8 cellular contexts compared by ENCODE assay signal in genomic region chr12:110582286-110583136, GRCh38. TPM values are rescaled to one million over a fixed set of nuclear protein-coding genes. Genes with fewer than 3 reads are reported as not detected.
DNase-seq lines count a peak whose midpoint lies in the region; ATAC-seq and TF ChIP-seq lines count a peak whose summit lies in the region.

No MANE protein-coding gene starts in this region.

- H3K4me3 ChIP-seq in NT2/D1 (ENCODE audit: insufficient read length, low read depth) (peak overlapping the region; percentile 92), fibroblast of lung (replicated peaks in 1 of 4; ENCODE audit: control extremely low read depth in 1 of 4, insufficient read depth in 1 of 4, low read depth in 3 of 4, low read length in 4 of 4) (peak overlapping the region; percentile 68 to 95 (median 78))

- peak; percentile 42 for ATAC-seq in HG02840 (IDR thresholded peaks at IDR 0.05; ENCODE audit: low FRiP score, unreplicated experiment)
- ATAC-seq in activated T-cell treated with anti-CD3 and anti-CD28 coated beads, Interleukin-2, amount 50 U/mL, for 72 hours (replicated peaks in 1 of 2): peak; percentile 21 to 22

- H3K4me1 Mint-ChIP-seq in activated T-cell treated with anti-CD3 and anti-CD28 coated beads, Interleukin-2, amount 50 U/mL, for 72 hours (ENCODE audit: low read depth): peaks cover 76% of the 10 kb centered on the region
- peaks cover 44% of the 10 kb centered on the region for H3K4me1 Mint-ChIP-seq in nephron

- H3K36me3 ChIP-seq in NT2/D1 (ENCODE audit: insufficient read depth, insufficient read length, low read length): no peaks in the 10 kb centered on the region
- no peaks in the 10 kb centered on the region for H3K36me3 ChIP-seq in fibroblast of lung (ENCODE audit: control insufficient read depth, insufficient read depth, low read length)

- H3K27me3 ChIP-seq in NT2/D1 (ENCODE audit: insufficient read depth, insufficient read length) (peaks cover 11% of the 10 kb centered on the region), fibroblast of lung (ENCODE audit: control insufficient read depth, insufficient read depth, low read length) (no peaks in the 10 kb centered on the region)

- H3K27me3 Mint-ChIP-seq in activated T-cell treated with anti-CD3 and anti-CD28 coated beads, Interleukin-2, amount 50 U/mL, for 72 hours (ENCODE audit: low read depth): no peaks in the 10 kb centered on the region
- no peaks in the 10 kb centered on the region for H3K27me3 Mint-ChIP-seq in nephron (ENCODE audit: low read depth)

- H3K36me3 Mint-ChIP-seq in activated T-cell treated with anti-CD3 and anti-CD28 coated beads, Interleukin-2, amount 50 U/mL, for 72 hours (ENCODE audit: insufficient read depth in 2 of 2): peaks cover 5 to 6% of the 10 kb centered on the region in 2 donors
- H3K36me3 Mint-ChIP-seq in nephron (ENCODE audit: low read depth): peaks cover 5% of the 10 kb centered on the region

- TF ChIP-seq CTCF in fibroblast of lung (conservative IDR thresholded peaks at IDR 0.05 in 1 of 2, IDR thresholded peaks at IDR 0.05 in 1 of 2; ENCODE audit: low read depth in 1 of 2, low read length in 2 of 2) (no peak), nephron (IDR thresholded peaks at IDR 0.05; ENCODE audit: unreplicated experiment in 3 of 3) (no peak)

- peak overlapping the region; percentile 81 for H3K27ac ChIP-seq in fibroblast of lung (ENCODE audit: insufficient read depth, low read length)

- H3K27ac Mint-ChIP-seq in activated T-cell treated with anti-CD3 and anti-CD28 coated beads, Interleukin-2, amount 50 U/mL, for 72 hours: peak overlapping the region; percentile 91
- H3K27ac Mint-ChIP-seq in nephron: peak overlapping the region; percentile 45 to 87 (median 72)

- DNase-seq in NOMO-1 (lab: John Stamatoyannopoulos, UW; ENCODE audit: unreplicated experiment in 2 of 2) (peak; percentile 24 to 38), NOMO-1 treated with dmso at 0.1 percent for 144 hours (lab: John Stamatoyannopoulos, UW; ENCODE audit: unreplicated experiment) (no peak), NT2/D1 (ENCODE audit: low read depth, low spot score) (no peak), fibroblast of lung (ENCODE audit: low read depth in 2 of 2) (peak; percentile 22 to 52)
- peak; percentile 82 to 83 for DNase-seq in activated T-cell treated with anti-CD3 and anti-CD28 coated beads, Interleukin-2, amount 50 U/mL, for 72 hours
- DNase-seq in stimulated activated naive CD4-positive, alpha-beta T cell (lab: John Stamatoyannopoulos, UW): peak; percentile 68 to 86 (median 82)

- H3K9me3 Mint-ChIP-seq in activated T-cell treated with anti-CD3 and anti-CD28 coated beads, Interleukin-2, amount 50 U/mL, for 72 hours: no peaks in the 10 kb centered on the region
- no peaks in the 10 kb centered on the region for H3K9me3 Mint-ChIP-seq in nephron

- peak overlapping the region; percentile 79 to 96 for H3K4me3 Mint-ChIP-seq in activated T-cell treated with anti-CD3 and anti-CD28 coated beads, Interleukin-2, amount 50 U/mL, for 72 hours
- H3K4me3 Mint-ChIP-seq in nephron: peak overlapping the region; percentile 88 to 94 (median 92)

- peak overlapping the region; percentile 94 for H3K9ac ChIP-seq in NT2/D1 (ENCODE audit: insufficient read length, low read depth)
- H3K9ac ChIP-seq in fibroblast of lung (ENCODE audit: insufficient read depth, low read length): peak overlapping the region; percentile 85

- H3K4me1 ChIP-seq in NT2/D1 (ENCODE audit: insufficient read depth, insufficient read length) (peaks cover 2% of the 10 kb centered on the region), fibroblast of lung (ENCODE audit: control insufficient read depth, extremely low read depth, insufficient read depth, low read length) (peaks cover 7% of the 10 kb centered on the region)

- peaks cover 32% of the 10 kb centered on the region for H3K79me2 ChIP-seq in fibroblast of lung (ENCODE audit: control insufficient read depth, insufficient read depth, low read length)

- H2AFZ ChIP-seq in fibroblast of lung (ENCODE audit: low read length): peak overlapping the region; percentile 61

- peak overlapping the region; percentile 91 for H3K4me2 ChIP-seq in fibroblast of lung (ENCODE audit: extremely low read depth, insufficient read depth, low read length)

- H3K9me3 ChIP-seq in NT2/D1 (ENCODE audit: insufficient read depth, low read length): no peaks in the 10 kb centered on the region
- no peaks in the 10 kb centered on the region for H3K9me3 ChIP-seq in fibroblast of lung (ENCODE audit: control insufficient read depth, insufficient read depth, low read depth, low read length)

- no peaks in the 10 kb centered on the region for H4K20me1 ChIP-seq in fibroblast of lung (ENCODE audit: control insufficient read depth, extremely low read depth, insufficient read depth, low read length)

RNA-seq across cellular contexts. Expression of gene PPTC7, which starts 0.6 kb away (rescaled TPM):
- 10 to 100 TPM; 42.6 to 42.9 TPM for total RNA-seq in activated T-cell treated with anti-CD3 and anti-CD28 coated beads, Interleukin-2, amount 50 U/mL, for 72 hours
- total RNA-seq in fibroblast of lung: 4.9 and 6.9 TPM in 2 replicates
- 9.4 and 12.5 TPM in 2 replicates for polyA plus RNA-seq in fibroblast of lung
- polyA plus RNA-seq in fibroblast of lung (2012): 6.5 and 7.9 TPM in 2 replicates
- 4.2 and 13.4 TPM in 2 replicates for polyA minus RNA-seq in fibroblast of lung (ENCODE audit: low replicate concordance)

RNA-seq across cellular contexts. Expression of gene TCTN1, which starts 31.4 kb away (rescaled TPM):
- total RNA-seq in activated T-cell treated with anti-CD3 and anti-CD28 coated beads, Interleukin-2, amount 50 U/mL, for 72 hours: 1 to 10 TPM; 9.7 to 10.0 TPM
- 24.9 and 27.4 TPM in 2 replicates for total RNA-seq in fibroblast of lung
- polyA plus RNA-seq in fibroblast of lung: 20.3 and 25.0 TPM in 2 replicates
- polyA plus RNA-seq in fibroblast of lung (2012): 20.8 and 24.8 TPM in 2 replicates
- polyA minus RNA-seq in fibroblast of lung (ENCODE audit: low replicate concordance): 10.3 and 29.6 TPM in 2 replicates

Comparison
In these comparisons a context has a peak if more than half of its experiments do, and no peak if none do; other contexts are left out.
1. DNase-seq: peak in NOMO-1 (2 of 2), activated T-cell treated with anti-CD3 and anti-CD28 coated beads, Interleukin-2, amount 50 U/mL, for 72 hours (2 of 2), fibroblast of lung (2 of 2) and stimulated activated naive CD4-positive, alpha-beta T cell (6 of 6); none in NOMO-1 treated with dmso at 0.1 percent for 144 hours (single experiment) and NT2/D1 (single experiment).